ENCODE assay signal across 37 cellular contexts in the genomic region with DNA sequence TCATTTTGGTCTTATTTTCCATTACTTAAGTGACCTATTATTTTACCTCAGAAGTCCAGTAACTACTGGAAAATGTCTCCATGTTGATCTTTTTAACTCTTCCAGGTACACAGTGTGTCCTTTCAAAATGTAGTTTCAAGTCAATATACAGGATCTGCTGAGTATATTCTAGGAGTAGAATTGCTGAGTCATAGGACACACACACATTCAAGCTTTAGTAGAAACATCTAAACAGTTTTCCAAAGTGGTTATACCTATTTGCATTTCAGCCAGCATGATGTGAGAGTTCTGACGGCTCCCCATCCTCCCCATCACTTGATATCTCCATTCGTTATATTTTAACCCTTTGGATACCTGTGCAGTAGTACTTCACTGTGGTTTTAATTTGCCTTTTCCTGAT.
"Had no signal": no experiment of that assay in that cellular context is flagged by ENCODE, and none has a peak within 500 bp of the region (broad histone marks: within the 10 kb centered on the region; RNA-seq: fewer than 3 reads in every experiment).

No MANE protein-coding gene starts in this region.

- H3K4me1 Mint-ChIP-seq: activated B cell treated with CpG ODN at 0.5 μM for 24 hours had no signal

- H3K36me3 ChIP-seq: adrenal gland had no signal

- H3K4me1 ChIP-seq: adrenal gland, body of pancreas had no signal

- H3K9me3 ChIP-seq: body of pancreas had no signal

- FAIRE-seq: astrocyte, bronchial epithelial cell, RCC 7860 had no signal

- H3K27ac Mint-ChIP-seq: activated B cell treated with CpG ODN at 0.5 μM for 24 hours; activated CD4-positive, alpha-beta memory T cell treated with anti-CD3 and anti-CD28 coated beads for 36 hours; activated naive CD4-positive, alpha-beta T cell treated with anti-CD3 and anti-CD28 coated beads for 36 hours; activated naive CD4-positive, alpha-beta T cell treated with anti-CD3 and anti-CD28 coated beads, Interleukin-2, amount 50 U/mL, for 72 hours; activated T-helper 1 cell treated with anti-CD3 and anti-CD28 coated beads, Interleukin-12 subunit alpha, Interleukin-12 subunit beta, Interleukin-2, Interleukin-4 antibody, amounts not matched to agents 30 ng/mL and 10 ng/mL and 1 ng/mL, durations not matched to agents 14 hours and 24 hours and 36 hours had no signal

- H3K36me3 Mint-ChIP-seq: activated CD4-positive, alpha-beta memory T cell treated with anti-CD3 and anti-CD28 coated beads for 36 hours had no signal

- H3K27me3 ChIP-seq: adrenal gland, body of pancreas had no signal

- DNase-seq: activated B cell treated with CpG ODN at 0.5 μM for 24 hours; activated CD4-positive, alpha-beta memory T cell treated with anti-CD3 and anti-CD28 coated beads for 36 hours; activated CD4-positive, alpha-beta T cell treated with anti-CD3 and anti-CD28 coated beads for 4 hours; activated CD4-positive, alpha-beta T cell treated with anti-CD3 and anti-CD28 coated beads, Interleukin-2, amount 50 U/mL, for 1 hour; activated CD4-positive, CD25-positive, alpha-beta regulatory T cell treated with anti-CD3 and anti-CD28 coated beads, Interleukin-2, amount 50 U/mL, for 72 hours; activated CD8-positive, alpha-beta memory T cell treated with anti-CD3 and anti-CD28 coated beads, Interleukin-2, amount 50 U/mL, for 4 hours; activated gamma-delta T cell treated with Interleukin-2 at 50 U/mL for 16 hours; activated naive CD4-positive, alpha-beta T cell treated with anti-CD3 and anti-CD28 coated beads for 36 hours; activated T-cell treated with anti-CD3 and anti-CD28 coated beads for 4 hours; activated T-cell treated with anti-CD3 and anti-CD28 coated beads, Interleukin-2, amount 50 U/mL, for 4 hours; adrenal gland; body of pancreas; caudate nucleus; cerebellar nuclear complex; NCI-H1092 treated with DMSO at 0.1 percent for 48 hours; NCI-H1417; NCI-H146; NCI-H187; NCI-H2029 treated with DMSO at 0.1 percent for 48 hours; NCI-H2107; NCI-H2171; NCI-H510A; NCI-H69; PC-9; SIG-M5; T-helper 1 cell; T-helper 2 cell; T-helper 9 cell had no signal

- H2AFZ ChIP-seq: PC-9 had no signal

- ATAC-seq: activated naive CD4-positive, alpha-beta T cell treated with anti-CD3 and anti-CD28 coated beads, Interleukin-2, amount 50 U/mL, for 72 hours; activated T-cell treated with anti-CD3 and anti-CD28 coated beads, Interleukin-2, amount 50 U/mL, for 4 hours; body of pancreas; Right ventricle myocardium inferior; SK-N-SH treated with all-trans-retinoic acid at 6 μM for 48 hours had no signal

- H3K4me2 ChIP-seq: PC-9 had no signal

- H3K27ac ChIP-seq: adrenal gland, body of pancreas, PC-9, RWPE1, VCaP had no signal

- H3K4me3 ChIP-seq: adrenal gland, body of pancreas, PC-9 had no signal

- H3K4me3 Mint-ChIP-seq: activated B cell treated with CpG ODN at 0.5 μM for 24 hours; activated CD4-positive, alpha-beta memory T cell treated with anti-CD3 and anti-CD28 coated beads for 36 hours; activated naive CD4-positive, alpha-beta T cell treated with anti-CD3 and anti-CD28 coated beads for 36 hours; activated T-cell treated with anti-CD3 and anti-CD28 coated beads, Interleukin-2, amount 50 U/mL, for 4 hours; activated T-helper 1 cell treated with anti-CD3 and anti-CD28 coated beads, Interleukin-12 subunit alpha, Interleukin-12 subunit beta, Interleukin-2, Interleukin-4 antibody, amounts not matched to agents 30 ng/mL and 10 ng/mL and 1 ng/mL, durations not matched to agents 14 hours and 24 hours and 36 hours had no signal
